Comparison of ENCODE assay signal across 9 cellular contexts in the genomic region with DNA sequence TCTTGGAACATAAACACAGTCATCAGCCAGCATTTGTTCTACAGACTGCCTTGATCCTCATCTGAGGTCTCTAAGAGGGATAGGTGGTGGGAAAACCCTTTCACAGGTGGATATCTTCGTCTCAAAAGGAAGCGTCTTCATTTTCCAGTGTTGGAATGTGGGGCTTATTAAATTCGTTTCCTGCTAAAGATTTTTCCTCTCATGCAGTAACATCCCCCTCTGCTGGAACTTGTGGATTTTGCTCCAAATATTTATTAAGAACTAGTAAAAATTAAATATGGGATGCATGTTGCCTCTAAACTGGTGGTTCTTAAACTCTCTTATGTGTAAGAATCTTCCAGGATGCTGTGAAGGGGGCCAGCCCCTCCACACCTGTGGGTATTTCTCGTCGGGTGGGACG. TPM values are rescaled to one million over a fixed set of nuclear protein-coding genes. Genes with fewer than 3 reads are reported as not detected.
A peak's percentile ranks its signal among the peaks of the same experiment; 100 is the strongest.
DNase-seq lines count a peak whose midpoint lies in the region; ATAC-seq and TF ChIP-seq lines count a peak whose summit lies in the region.
"Had no signal": no experiment of that assay in that cellular context is flagged by ENCODE, and none has a peak within 500 bp of the region (broad histone marks: within the 10 kb centered on the region; RNA-seq: fewer than 3 reads in every experiment).

No MANE protein-coding gene starts in this region.

- H3K79me2 ChIP-seq in OCI-LY1 (ENCODE audit: insufficient read depth, low read length) (no peaks in the 10 kb centered on the region), smooth muscle cell (ENCODE audit: low read depth) (no peaks in the 10 kb centered on the region)

- no peaks in the 10 kb centered on the region for H3K27me3 ChIP-seq in OCI-LY1 (ENCODE audit: insufficient read depth, low read length)
- H3K27me3 ChIP-seq in smooth muscle cell (ENCODE audit: low read depth), result no peaks in the 10 kb centered on the region

- H3K4me2 ChIP-seq in OCI-LY1 (ENCODE audit: low read length), result no peak overlapping the region
- no peak overlapping the region for H3K4me2 ChIP-seq in smooth muscle cell

- TF ChIP-seq CTCF in OCI-LY1 (IDR thresholded peaks at IDR 0.05; ENCODE audit: low read length) (peak; percentile 37; the same call in 1 of the 2 replicates), fibroblast of mammary gland (conservative IDR thresholded peaks at IDR 0.05; ENCODE audit: control insufficient read depth, insufficient read depth, low read depth, low read length) (peak; percentile 54), smooth muscle cell (IDR thresholded peaks at IDR 0.05; ENCODE audit: borderline replicate concordance, insufficient read depth, poor library complexity, severe bottlenecking) (peak; percentile 67)

- no peaks in the 10 kb centered on the region for H4K20me1 ChIP-seq in OCI-LY1 (ENCODE audit: insufficient read depth, low read length)
- H4K20me1 ChIP-seq in smooth muscle cell (ENCODE audit: low read depth), result no peaks in the 10 kb centered on the region

- H3K9ac ChIP-seq in OCI-LY1 (ENCODE audit: low read length), result no peak overlapping the region
- no peak overlapping the region for H3K9ac ChIP-seq in smooth muscle cell (ENCODE audit: low read depth)

- no peaks in the 10 kb centered on the region for H3K9me2 ChIP-seq in OCI-LY1 (ENCODE audit: low read depth, low read length)

- H3K4me1 ChIP-seq in OCI-LY1 (ENCODE audit: insufficient read depth, low read length, severe bottlenecking), result no peaks in the 10 kb centered on the region
- H3K4me1 ChIP-seq in smooth muscle cell (ENCODE audit: low read depth), result no peaks in the 10 kb centered on the region

- 49% methylated on average over 6 of the region's 6 CpGs for WGBS in smooth muscle cell (ENCODE audit: low lambda C conversion rate)

- H3K9me3 ChIP-seq in OCI-LY1 (ENCODE audit: low read length) (no peaks in the 10 kb centered on the region), smooth muscle cell (replicated peaks; ENCODE audit: low read depth) (no peaks in the 10 kb centered on the region)

- H3F3A ChIP-seq in OCI-LY1 (ENCODE audit: insufficient read depth, low read length) (no peaks in the 10 kb centered on the region), smooth muscle cell (ENCODE audit: low read depth) (no peaks in the 10 kb centered on the region)

- H2AFZ ChIP-seq in OCI-LY1 (ENCODE audit: low read length), result no peak overlapping the region
- H2AFZ ChIP-seq in smooth muscle cell (ENCODE audit: low read depth), result no peak overlapping the region

- no peak overlapping the region for H3K27ac ChIP-seq in OCI-LY1 (ENCODE audit: low read depth, low read length, poor library complexity, severe bottlenecking)
- H3K27ac ChIP-seq in smooth muscle cell (ENCODE audit: low read depth), result no peak overlapping the region

- H3K4me3 ChIP-seq in OCI-LY1 (ENCODE audit: low read depth, low read length, poor library complexity, severe bottlenecking), result no peak overlapping the region
- H3K4me3 ChIP-seq in fibroblast of mammary gland (ENCODE audit: control insufficient read depth, low read depth, low read length), result no peak overlapping the region
- H3K4me3 ChIP-seq in smooth muscle cell, result no peak overlapping the region

- ATAC-seq in HG02885 (IDR thresholded peaks at IDR 0.05; ENCODE audit: poor library complexity, unreplicated experiment), result no peak
- ATAC-seq in GM21576 (IDR thresholded peaks at IDR 0.05; ENCODE audit: unreplicated experiment), result no peak

- DNase-seq in NCI-H1105 treated with DMSO at 0.1 percent for 48 hours (lab: John Stamatoyannopoulos, UW) (peak; percentile 7), NCI-H1105 (lab: John Stamatoyannopoulos, UW) (no peak), fibroblast of mammary gland (ENCODE audit: low read depth) (peak; percentile 58), smooth muscle cell (lab: John Stamatoyannopoulos, UW; ENCODE audit: unreplicated experiment) (no peak), NCI-H2029 treated with DMSO at 0.1 percent for 48 hours (lab: John Stamatoyannopoulos, UW) (no peak)
- DNase-seq: CD4-positive, CD25-positive, alpha-beta regulatory T cell had no signal

- no peaks in the 10 kb centered on the region for H3K36me3 ChIP-seq in OCI-LY1 (ENCODE audit: insufficient read depth, low read length)
- H3K36me3 ChIP-seq in smooth muscle cell (ENCODE audit: low read depth), result no peaks in the 10 kb centered on the region

RNA-seq across cellular contexts. Expression of gene MLYCD, which starts 20.1 kb away (rescaled TPM):
- 1.2 and 1.8 TPM in 2 replicates for total RNA-seq in smooth muscle cell
- polyA plus RNA-seq in smooth muscle cell, result 1.6 and 4.0 TPM in 2 replicates

Comparison
In these comparisons a context has a peak if more than half of its experiments do, and no peak if none do; other contexts are left out.
1. DNase-seq: peak in NCI-H1105 treated with DMSO at 0.1 percent for 48 hours (single experiment) and fibroblast of mammary gland (single experiment); none in NCI-H1105 (single experiment), smooth muscle cell (single experiment) and NCI-H2029 treated with DMSO at 0.1 percent for 48 hours (single experiment).
2. Peak in every context shown above with its lines, with median percentiles within 50 percentile points of each other: CTCF ChIP-seq.